Comparison of ENCODE assay signal across 25 cellular contexts in the genomic region with DNA sequence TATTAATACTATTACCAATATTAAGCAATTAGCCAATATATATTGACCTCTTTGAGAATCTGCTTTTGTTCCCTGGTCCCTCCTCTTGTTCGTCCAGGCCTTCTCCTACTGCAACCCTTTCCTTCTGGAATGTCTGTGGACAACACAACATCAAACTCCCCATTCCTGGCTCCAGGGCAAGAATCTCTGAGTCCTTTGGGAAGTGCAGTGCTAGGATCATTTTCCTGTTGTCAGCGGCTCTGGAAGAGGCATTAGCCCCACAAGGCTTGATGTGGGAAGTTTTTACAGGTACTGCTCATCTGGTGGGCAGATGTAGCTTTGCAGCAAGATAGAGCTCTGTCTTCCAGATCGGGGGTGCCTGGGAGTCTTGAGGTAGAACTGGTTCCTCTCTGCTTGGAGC.
DNase-seq lines count a peak whose midpoint lies in the region; ATAC-seq and TF ChIP-seq lines count a peak whose summit lies in the region.
"Had no signal": no experiment of that assay in that cellular context is flagged by ENCODE, and none has a peak within 500 bp of the region (broad histone marks: within the 10 kb centered on the region; RNA-seq: fewer than 3 reads in every experiment).

No MANE protein-coding gene starts in this region.

- H3K9me3 ChIP-seq in vagina = no peaks in the 10 kb centered on the region
- H3K9me3 ChIP-seq: body of pancreas, Caco-2, SK-N-SH had no signal

- TF ChIP-seq POLR2A in vagina (IDR thresholded peaks at IDR 0.05) = no peak

- no peaks in the 10 kb centered on the region for H3K36me3 Mint-ChIP-seq in natural killer cell treated with Interleukin-12 subunit alpha and Interleukin-12 subunit beta and Interleukin-15 and Interleukin-18, amount 100 ng/mL, for 72 hours
- H3K36me3 Mint-ChIP-seq in natural killer cell = no peaks in the 10 kb centered on the region
- no peaks in the 10 kb centered on the region for H3K36me3 Mint-ChIP-seq in activated naive CD8-positive, alpha-beta T cell treated with anti-CD3 and anti-CD28 coated beads, Interleukin-2, amount 50 U/mL, for 24 hours (ENCODE audit: low read depth)
- H3K36me3 Mint-ChIP-seq: naive thymus-derived CD4-positive, alpha-beta T cell had no signal

- no peaks in the 10 kb centered on the region for H3K36me3 ChIP-seq in rectal smooth muscle tissue (ENCODE audit: control insufficient read depth, insufficient read depth, low read length)
- no peaks in the 10 kb centered on the region for H3K36me3 ChIP-seq in vagina

- TF ChIP-seq CTCF in natural killer cell (IDR thresholded peaks at IDR 0.05) (no peak), vagina (IDR thresholded peaks at IDR 0.05) (no peak)

- H3K9me3 Mint-ChIP-seq in natural killer cell treated with Interleukin-12 subunit alpha and Interleukin-12 subunit beta and Interleukin-15 and Interleukin-18, amount 100 ng/mL, for 72 hours = no peaks in the 10 kb centered on the region
- H3K9me3 Mint-ChIP-seq in natural killer cell = no peaks in the 10 kb centered on the region
- H3K9me3 Mint-ChIP-seq in activated naive CD8-positive, alpha-beta T cell treated with anti-CD3 and anti-CD28 coated beads, Interleukin-2, amount 50 U/mL, for 24 hours = no peaks in the 10 kb centered on the region
- H3K9me3 Mint-ChIP-seq: effector memory CD8-positive, alpha-beta T cell; H9; naive thymus-derived CD4-positive, alpha-beta T cell; stimulated activated naive CD8-positive, alpha-beta T cell treated with anti-CD3 and anti-CD28 coated beads, Interleukin-15, amount 100 ng/mL, for 72 hours had no signal

- H3K4me3 Mint-ChIP-seq in natural killer cell treated with Interleukin-12 subunit alpha and Interleukin-12 subunit beta and Interleukin-15 and Interleukin-18, amount 100 ng/mL, for 72 hours = no peak overlapping the region
- no peak overlapping the region for H3K4me3 Mint-ChIP-seq in natural killer cell
- no peak overlapping the region for H3K4me3 Mint-ChIP-seq in activated naive CD8-positive, alpha-beta T cell treated with anti-CD3 and anti-CD28 coated beads, Interleukin-2, amount 50 U/mL, for 24 hours
- H3K4me3 Mint-ChIP-seq: effector memory CD8-positive, alpha-beta T cell; H9; naive thymus-derived CD4-positive, alpha-beta T cell; stimulated activated naive CD8-positive, alpha-beta T cell treated with anti-CD3 and anti-CD28 coated beads, Interleukin-15, amount 100 ng/mL, for 72 hours; T-helper 17 cell had no signal

- H3K4me3 ChIP-seq in rectal smooth muscle tissue (ENCODE audit: low read length) = no peak overlapping the region
- no peak overlapping the region for H3K4me3 ChIP-seq in vagina
- H3K4me3 ChIP-seq: body of pancreas had no signal

- intact Hi-C loops in natural killer cell (cut with micrococcal nuclease) = no loop called here
- intact Hi-C loops in vagina (cut with DNase I) = no loop called here

- H3K27me3 ChIP-seq in rectal smooth muscle tissue (ENCODE audit: control insufficient read depth, insufficient read depth, low read length) = no peaks in the 10 kb centered on the region
- H3K27me3 ChIP-seq in vagina = no peaks in the 10 kb centered on the region
- H3K27me3 ChIP-seq: body of pancreas had no signal

- no peak overlapping the region for H3K9ac ChIP-seq in rectal smooth muscle tissue (ENCODE audit: low read length)
- H3K9ac ChIP-seq: SK-N-SH had no signal

- peak overlapping the region; percentile 70 for H3K27ac ChIP-seq in rectal smooth muscle tissue (ENCODE audit: low read depth, low read length)
- H3K27ac ChIP-seq in vagina = peak overlapping the region; percentile 56
- H3K27ac ChIP-seq: body of pancreas had no signal

- H3K27me3 Mint-ChIP-seq in natural killer cell treated with Interleukin-12 subunit alpha and Interleukin-12 subunit beta and Interleukin-15 and Interleukin-18, amount 100 ng/mL, for 72 hours = peaks cover 17 to 33% of the 10 kb centered on the region in 2 donors
- H3K27me3 Mint-ChIP-seq in natural killer cell (ENCODE audit: low read depth in 2 of 2) = peaks cover 10 to 31% of the 10 kb centered on the region in 2 donors
- H3K27me3 Mint-ChIP-seq in activated naive CD8-positive, alpha-beta T cell treated with anti-CD3 and anti-CD28 coated beads, Interleukin-2, amount 50 U/mL, for 24 hours = peaks cover 25% of the 10 kb centered on the region

- H3K4me1 ChIP-seq in rectal smooth muscle tissue (ENCODE audit: control insufficient read depth, insufficient read depth, low read length) (peaks cover 64% of the 10 kb centered on the region), vagina (peaks cover 60% of the 10 kb centered on the region)
- H3K4me1 ChIP-seq: Caco-2 had no signal

- peak; percentile 28 for DNase-seq in natural killer cell treated with Interleukin-12 subunit alpha and Interleukin-12 subunit beta and Interleukin-15 and Interleukin-18, amount 100 ng/mL, for 72 hours (ENCODE audit: low spot score)
- DNase-seq in natural killer cell (no peak), islet precursor cell (peak; percentile 88), vagina (ENCODE audit: extremely low spot score in 2 of 2) (no peak), germinal center (ENCODE audit: low spot score) (no peak), CD1c-positive myeloid dendritic cell (ENCODE audit: extremely low spot score) (no peak)
- DNase-seq in activated naive CD8-positive, alpha-beta T cell treated with anti-CD3 and anti-CD28 coated beads, Interleukin-2, amount 50 U/mL, for 24 hours = no peak
- DNase-seq: activated gamma-delta T cell; activated T-cell treated with anti-CD3 and anti-CD28 coated beads, Interleukin-2, amount 50 U/mL, for 1 hour; DMS79 treated with DMSO at 0.1 percent for 48 hours; effector memory CD8-positive, alpha-beta T cell; glutamatergic neuron; H9; Karpas-422; kidney glomerular epithelial cell; MV-4-11; naive thymus-derived CD4-positive, alpha-beta T cell; NCI-H187; RPMI8226; SK-N-SH; stimulated activated naive CD8-positive, alpha-beta T cell treated with anti-CD3 and anti-CD28 coated beads, Interleukin-15, amount 100 ng/mL, for 72 hours; T-helper 17 cell had no signal

- ATAC-seq in natural killer cell treated with Interleukin-12 subunit alpha and Interleukin-12 subunit beta and Interleukin-15 and Interleukin-18, amount 100 ng/mL, for 72 hours = no peak
- no peak for ATAC-seq in natural killer cell
- ATAC-seq in activated naive CD8-positive, alpha-beta T cell treated with anti-CD3 and anti-CD28 coated beads, Interleukin-2, amount 50 U/mL, for 24 hours = no peak
- ATAC-seq: effector memory CD8-positive, alpha-beta T cell; naive thymus-derived CD4-positive, alpha-beta T cell; stimulated activated naive CD8-positive, alpha-beta T cell treated with anti-CD3 and anti-CD28 coated beads, Interleukin-15, amount 100 ng/mL, for 72 hours; T-helper 17 cell had no signal

- H3K27ac Mint-ChIP-seq in natural killer cell treated with Interleukin-12 subunit alpha and Interleukin-12 subunit beta and Interleukin-15 and Interleukin-18, amount 100 ng/mL, for 72 hours = no peak overlapping the region
- H3K27ac Mint-ChIP-seq in natural killer cell = no peak overlapping the region
- H3K27ac Mint-ChIP-seq in activated naive CD8-positive, alpha-beta T cell treated with anti-CD3 and anti-CD28 coated beads, Interleukin-2, amount 50 U/mL, for 24 hours = no peak overlapping the region
- H3K27ac Mint-ChIP-seq: effector memory CD8-positive, alpha-beta T cell; naive thymus-derived CD4-positive, alpha-beta T cell; stimulated activated naive CD8-positive, alpha-beta T cell treated with anti-CD3 and anti-CD28 coated beads, Interleukin-15, amount 100 ng/mL, for 72 hours; T-helper 17 cell had no signal

- no peaks in the 10 kb centered on the region for H3K4me1 Mint-ChIP-seq in natural killer cell treated with Interleukin-12 subunit alpha and Interleukin-12 subunit beta and Interleukin-15 and Interleukin-18, amount 100 ng/mL, for 72 hours (ENCODE audit: low read depth in 2 of 2)
- H3K4me1 Mint-ChIP-seq in natural killer cell = no peaks in the 10 kb centered on the region
- no peaks in the 10 kb centered on the region for H3K4me1 Mint-ChIP-seq in activated naive CD8-positive, alpha-beta T cell treated with anti-CD3 and anti-CD28 coated beads, Interleukin-2, amount 50 U/mL, for 24 hours
- H3K4me1 Mint-ChIP-seq: naive thymus-derived CD4-positive, alpha-beta T cell; stimulated activated naive CD8-positive, alpha-beta T cell treated with anti-CD3 and anti-CD28 coated beads, Interleukin-15, amount 100 ng/mL, for 72 hours had no signal

Comparison
In these comparisons a context has a peak if more than half of its experiments do, and no peak if none do; other contexts are left out.
1. DNase-seq: peak in natural killer cell treated with Interleukin-12 subunit alpha and Interleukin-12 subunit beta and Interleukin-15 and Interleukin-18, amount 100 ng/mL, for 72 hours (single experiment) and islet precursor cell (single experiment); none in natural killer cell (single experiment), vagina (0 of 2), activated naive CD8-positive, alpha-beta T cell treated with anti-CD3 and anti-CD28 coated beads, Interleukin-2, amount 50 U/mL, for 24 hours (single experiment), germinal center (single experiment) and CD1c-positive myeloid dendritic cell (single experiment).